11 cellular contexts compared by ENCODE assay signal in genomic region chr17:34581446-34582184, GRCh38. TPM values are rescaled to one million over a fixed set of nuclear protein-coding genes. Genes with fewer than 3 reads are reported as not detected.
DNase-seq lines count a peak whose midpoint lies in the region; ATAC-seq, FAIRE-seq and TF ChIP-seq lines count a peak whose summit lies in the region.
"Had no signal": no experiment of that assay in that cellular context is flagged by ENCODE, and none has a peak within 500 bp of the region (broad histone marks: within the 10 kb centered on the region; RNA-seq: fewer than 3 reads in every experiment).

No MANE protein-coding gene starts in this region.

- no peak overlapping the region for H3K9ac ChIP-seq in astrocyte (ENCODE audit: low read length)

- no peak for TF ChIP-seq POLR2A in suprapubic skin (IDR thresholded peaks at IDR 0.05)

- H3K27ac ChIP-seq in astrocyte (ENCODE audit: low read depth, low read length): no peak overlapping the region
- H3K27ac ChIP-seq in left lung: no peak overlapping the region
- H3K27ac ChIP-seq in suprapubic skin: no peak overlapping the region
- H3K27ac ChIP-seq: foreskin keratinocyte had no signal

- no peaks in the 10 kb centered on the region for H3K79me2 ChIP-seq in astrocyte (ENCODE audit: insufficient read depth, low read length)

- peaks cover 5% of the 10 kb centered on the region for H3K4me1 Mint-ChIP-seq in astrocyte (ENCODE audit: low read depth, unreplicated experiment)

- peaks cover 8% of the 10 kb centered on the region for H3K4me1 ChIP-seq in astrocyte (ENCODE audit: insufficient read depth, low read length)
- peaks cover 21 to 32% of the 10 kb centered on the region in 2 donors for H3K4me1 ChIP-seq in left lung
- H3K4me1 ChIP-seq in suprapubic skin: peaks cover 37% of the 10 kb centered on the region
- H3K4me1 ChIP-seq: foreskin keratinocyte had no signal

- H3K9me3 ChIP-seq in astrocyte (ENCODE audit: insufficient read depth, low read depth, low read length): peaks cover 3% of the 10 kb centered on the region
- H3K9me3 ChIP-seq in left lung: no peaks in the 10 kb centered on the region
- no peaks in the 10 kb centered on the region for H3K9me3 ChIP-seq in suprapubic skin

- 1% methylated on average over 41 of the region's 78 CpGs for WGBS in suprapubic skin

- peaks cover 6% of the 10 kb centered on the region for H3K9me3 Mint-ChIP-seq in astrocyte (ENCODE audit: unreplicated experiment)

- H3K27me3 Mint-ChIP-seq in astrocyte (ENCODE audit: low read depth, unreplicated experiment): peaks cover 79% of the 10 kb centered on the region

- H3K27me3 ChIP-seq in astrocyte (ENCODE audit: insufficient read depth, low read length) (peaks cover 55% of the 10 kb centered on the region), left lung (peaks cover 76 to 99% of the 10 kb centered on the region in 2 donors), suprapubic skin (peaks cover 94% of the 10 kb centered on the region)

- ATAC-seq in left lung (no peak), GM21423 (IDR thresholded peaks at IDR 0.05; ENCODE audit: unreplicated experiment) (no peak)
- ATAC-seq: foreskin keratinocyte had no signal

- H3K36me3 Mint-ChIP-seq in astrocyte (ENCODE audit: low read depth, unreplicated experiment): no peaks in the 10 kb centered on the region

- TF ChIP-seq EP300 in suprapubic skin (IDR thresholded peaks at IDR 0.05): no peak

- peak overlapping the region; percentile 5 for H3K4me2 ChIP-seq in astrocyte (ENCODE audit: low read length)

- H3K27ac Mint-ChIP-seq in astrocyte (ENCODE audit: unreplicated experiment): no peak overlapping the region

- DNase-seq in NCI-H82 (lab: John Stamatoyannopoulos, UW) (peak; percentile 70), NCI-H82 treated with DMSO at 0.1 percent for 48 hours (lab: John Stamatoyannopoulos, UW; ENCODE audit: unreplicated experiment) (no peak), astrocyte (ENCODE audit: low read depth) (no peak), left lung (no peak), suprapubic skin (ENCODE audit: low spot score in 2 of 2) (no peak), medulla oblongata (ENCODE audit: extremely low spot score) (no peak), HuH-7 (ENCODE audit: low spot score) (no peak)
- DNase-seq: activated CD4-positive, alpha-beta T cell treated with anti-CD3 and anti-CD28 coated beads, Interleukin-2, amount 50 U/mL, for 1 hour; foreskin keratinocyte; MV-4-11 had no signal

- no peak overlapping the region for H2AFZ ChIP-seq in astrocyte (ENCODE audit: low read depth, low read length)

- H4K20me1 ChIP-seq in astrocyte (ENCODE audit: insufficient read depth, low read length): no peaks in the 10 kb centered on the region

- no peak for FAIRE-seq in astrocyte (lab: Jason Lieb, UNC)

- H3K4me3 Mint-ChIP-seq in astrocyte (ENCODE audit: unreplicated experiment): peak overlapping the region; percentile 57

- H3K36me3 ChIP-seq in astrocyte (ENCODE audit: insufficient read depth, low read length) (no peaks in the 10 kb centered on the region), left lung (no peaks in the 10 kb centered on the region), suprapubic skin (no peaks in the 10 kb centered on the region)

- intact Hi-C loops in left lung (cut with DNase I): no loop called here

- H3K4me3 ChIP-seq in astrocyte (ENCODE audit: insufficient read depth, low read depth, low read length) (no peak overlapping the region), left lung (peak overlapping the region; percentile 1 to 7), suprapubic skin (peak overlapping the region; percentile 57)

- TF ChIP-seq CTCF in astrocyte (IDR thresholded peaks at IDR 0.05; ENCODE audit: insufficient read depth, low read depth, low read length) (no peak), left lung (IDR thresholded peaks at IDR 0.05) (no peak), suprapubic skin (IDR thresholded peaks at IDR 0.05) (no peak)

RNA-seq across cellular contexts. Expression of gene TMEM132E, which starts 2.2 kb away (rescaled TPM):
- total RNA-seq in astrocyte (0.18 and 0.26 TPM in 2 replicates), left lung (under 1 TPM; 0.10 to 0.32 TPM), suprapubic skin (under 1 TPM in 1 of 4 donors, not detected in 3; 0.08 TPM)
- total RNA-seq: foreskin keratinocyte had no signal
